In the genomic region with DNA sequence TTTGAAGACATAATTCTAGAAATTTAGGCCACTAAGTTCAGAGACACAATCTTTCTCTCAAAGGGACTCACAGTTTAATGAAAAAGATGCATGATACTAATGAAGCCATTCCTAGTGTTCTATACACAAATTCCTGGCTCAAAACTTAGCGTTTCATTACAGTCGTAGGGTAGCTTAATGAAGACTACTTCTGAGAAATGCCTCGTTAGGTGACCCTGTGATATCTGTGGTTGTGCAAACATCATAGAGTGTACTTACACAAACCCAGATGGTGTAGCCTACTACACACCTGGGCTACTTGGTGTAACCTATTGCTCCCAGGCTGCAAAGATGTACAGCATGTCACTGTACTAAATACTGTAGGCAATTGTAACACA, we compare ENCODE assay signal across 8 cellular contexts. TPM values are rescaled to one million over a fixed set of nuclear protein-coding genes. Genes with fewer than 3 reads are reported as not detected.
DNase-seq lines count a peak whose midpoint lies in the region; ATAC-seq and TF ChIP-seq lines count a peak whose summit lies in the region.

No MANE protein-coding gene starts in this region.

- DNase-seq in Karpas-422, result no peak
- no peak for DNase-seq in chondrocyte (ENCODE audit: low spot score)
- DNase-seq in gastrocnemius medialis, result no peak
- DNase-seq in foreskin keratinocyte, result no peak
- no peak for DNase-seq in NCI-H2029 treated with DMSO at 0.1 percent for 48 hours (lab: John Stamatoyannopoulos, UW)
- DNase-seq in globus pallidus (ENCODE audit: low spot score), result no peak

- H3K9me2 ChIP-seq in Karpas-422 (replicated peaks; ENCODE audit: insufficient read depth, low read length), result no peaks in the 10 kb centered on the region

- H3K27me3 ChIP-seq in Karpas-422 (ENCODE audit: low read length), result no peaks in the 10 kb centered on the region
- H3K27me3 ChIP-seq in gastrocnemius medialis, result no peaks in the 10 kb centered on the region
- no peaks in the 10 kb centered on the region for H3K27me3 ChIP-seq in foreskin keratinocyte

- H3K4me1 ChIP-seq in Karpas-422 (ENCODE audit: low read length) (peaks cover 21% of the 10 kb centered on the region), gastrocnemius medialis (peaks cover 27 to 38% of the 10 kb centered on the region in 2 donors), foreskin keratinocyte (peaks cover 8% of the 10 kb centered on the region)

- in situ Hi-C loops in gastrocnemius medialis (cut with MboI; ENCODE audit: low sequenced_read_pairs in 4 of 4), result loop anchor here in 1 of 4 donors (10.0 kb wide), 1 partner anchor 172 kb away; the partner anchor contains the start of gene EXOC4

- H2AFZ ChIP-seq in Karpas-422 (ENCODE audit: low read length), result peak overlapping the region; percentile 80

- no peaks in the 10 kb centered on the region for H3K36me3 Mint-ChIP-seq in chondrocyte (ENCODE audit: low read depth)

- intact Hi-C loops in gastrocnemius medialis (cut with DNase I; ENCODE audit: low total_unique reads), result loop anchor here (1.0 kb wide), 1 partner anchor 170 kb away; no protein-coding TSS in a partner anchor

- no peak for TF ChIP-seq POLR2A in gastrocnemius medialis (IDR thresholded peaks at IDR 0.05)

- no peaks in the 10 kb centered on the region for H3K9me3 Mint-ChIP-seq in chondrocyte (ENCODE audit: low read depth)

- peaks cover 45% of the 10 kb centered on the region for H3K79me2 ChIP-seq in Karpas-422 (ENCODE audit: low read length)

- H3K4me2 ChIP-seq in Karpas-422 (ENCODE audit: low read depth, low read length, poor library complexity, severe bottlenecking), result peak overlapping the region; percentile 32

- H3K27me3 Mint-ChIP-seq in chondrocyte (ENCODE audit: low read depth), result peaks cover 1% of the 10 kb centered on the region

- H3K27ac ChIP-seq in Karpas-422 (ENCODE audit: low read length) (no peak overlapping the region), gastrocnemius medialis (peak overlapping the region; percentile 91 to 93 (median 92)), foreskin keratinocyte (no peak overlapping the region)

- peaks cover 24% of the 10 kb centered on the region for H3K4me1 Mint-ChIP-seq in chondrocyte (ENCODE audit: low read depth)

- peaks cover 20% of the 10 kb centered on the region for H3K36me3 ChIP-seq in Karpas-422 (ENCODE audit: insufficient read depth, low read length)
- H3K36me3 ChIP-seq in gastrocnemius medialis, result no peaks in the 10 kb centered on the region

- H3K9ac ChIP-seq in Karpas-422 (ENCODE audit: low read length), result no peak overlapping the region

- no peaks in the 10 kb centered on the region for H3K9me3 ChIP-seq in Karpas-422 (ENCODE audit: low read length)
- H3K9me3 ChIP-seq in gastrocnemius medialis, result no peaks in the 10 kb centered on the region

- H3K4me3 ChIP-seq in Karpas-422 (ENCODE audit: low read length), result peak overlapping the region; percentile 23; the same call in 1 of the 2 replicates
- H3K4me3 ChIP-seq in gastrocnemius medialis, result peak overlapping the region in 3 of 4 donors; percentile 92 to 99 (median 93)

- ATAC-seq in GM18511 (IDR thresholded peaks at IDR 0.05; ENCODE audit: unreplicated experiment) (peak; percentile 1), gastrocnemius medialis (no peak), GM21423 (IDR thresholded peaks at IDR 0.05; ENCODE audit: unreplicated experiment) (no peak), foreskin keratinocyte (no peak)

- no peak for TF ChIP-seq CTCF in chondrocyte (IDR thresholded peaks at IDR 0.05)
- no peak for TF ChIP-seq CTCF in gastrocnemius medialis (IDR thresholded peaks at IDR 0.05 in 4 of 5, conservative IDR thresholded peaks at IDR 0.05 in 1 of 5)
- no peak for TF ChIP-seq CTCF in foreskin keratinocyte (conservative IDR thresholded peaks at IDR 0.05)

- peak overlapping the region; percentile 80 for H3K4me3 Mint-ChIP-seq in chondrocyte (ENCODE audit: unreplicated experiment)

- H4K20me1 ChIP-seq in Karpas-422 (ENCODE audit: insufficient read depth, low read depth, low read length), result peaks cover 27% of the 10 kb centered on the region

- peak overlapping the region; percentile 92 for H3K27ac Mint-ChIP-seq in chondrocyte (ENCODE audit: unreplicated experiment)

RNA-seq across cellular contexts. Expression of gene CHCHD3, which starts 0.5 kb away (rescaled TPM):
- total RNA-seq in Karpas-422 (2014; rRNA removed; shearing (Covaris generic); ENCODE audit: low replicate concordance), result 83.5 and 146 TPM in 2 replicates
- 41.8 to 45.6 TPM (median 42.6 TPM) in 3 replicates for total RNA-seq in chondrocyte
- 100 to 1,000 TPM; 110 to 177 (median 131) TPM for total RNA-seq in gastrocnemius medialis
- total RNA-seq in foreskin keratinocyte, result 60.3 and 70.6 TPM in 2 replicates
- 43.7 and 54.5 TPM in 2 replicates for polyA plus RNA-seq in foreskin keratinocyte

Comparison
In these comparisons a context has a peak if more than half of its experiments do, and no peak if none do; other contexts are left out.
1. H3K27ac ChIP-seq: peak in gastrocnemius medialis (4 of 4); none in Karpas-422 (single experiment) and foreskin keratinocyte (single experiment).